In genomic region chr15:27358751-27359434, GRCh38 we compare ENCODE assay signal across 2 cellular contexts.
TF ChIP-seq lines count a peak whose summit lies in the region.

No MANE protein-coding gene starts in this region.

TF ChIP-seq in HCT116, 20 proteins besides CTCF, POLR2A, EP300 and RAD21:
- TF ChIP-seq TCF7L2 (IDR thresholded peaks at IDR 0.05; ENCODE audit: borderline replicate concordance, extremely low read depth, insufficient read depth, insufficient read length) (no peak), EGR1 (IDR thresholded peaks at IDR 0.05; ENCODE audit: low read depth) (no peak), REST (IDR thresholded peaks at IDR 0.05; ENCODE audit: low read depth) (no peak), YY1 (IDR thresholded peaks at IDR 0.05; ENCODE audit: extremely low read depth, insufficient replicate concordance, low read depth, low read length) (no peak), SRF (IDR thresholded peaks at IDR 0.05; ENCODE audit: low read depth) (no peak), JUND (IDR thresholded peaks at IDR 0.05) (no peak), ZNF274 (IDR thresholded peaks at IDR 0.05; ENCODE audit: low read depth, low read length) (no peak), MAX (IDR thresholded peaks at IDR 0.05) (no peak), CBX3 (IDR thresholded peaks at IDR 0.05; ENCODE audit: low read depth) (no peak), EZH2phosphoT487 (IDR thresholded peaks at IDR 0.05; ENCODE audit: borderline replicate concordance) (no peak), SP1 (IDR thresholded peaks at IDR 0.05; ENCODE audit: low read depth) (no peak), ZBTB33 (IDR thresholded peaks at IDR 0.05; ENCODE audit: extremely low read depth, insufficient replicate concordance, low read length) (no peak), ZFX (IDR thresholded peaks at IDR 0.05) (no peak), POLR2AphosphoS5 (IDR thresholded peaks at IDR 0.05; ENCODE audit: low read depth, low read length) (no peak)

TF ChIP-seq in K562, 482 proteins besides CTCF, POLR2A, EP300 and RAD21 (continued from another document):
- TF ChIP-seq MECOM (CRISPR knock-in tag; IDR thresholded peaks at IDR 0.05) (no peak), ZNF584 (CRISPR knock-in tag; IDR thresholded peaks at IDR 0.05; ENCODE audit: low read depth) (no peak), ZBTB7A (IDR thresholded peaks at IDR 0.05; ENCODE audit: borderline replicate concordance, control insufficient read depth, low read depth, low read length) (0 out of 2 replicates have a peak, but pooled peaks have one; percentile 20), ZNF3 (CRISPR knock-in tag; IDR thresholded peaks at IDR 0.05) (no peak), SMC3 (conservative IDR thresholded peaks at IDR 0.05; ENCODE audit: insufficient read depth, low read depth, low read length) (peak; percentile 64), EZH2 (IDR thresholded peaks at IDR 0.05; ENCODE audit: borderline replicate concordance, low read depth, low read length) (no peak), ZNF76 (CRISPR knock-in tag; IDR thresholded peaks at IDR 0.05; ENCODE audit: borderline replicate concordance) (no peak), PRDM10 (IDR thresholded peaks at IDR 0.05; ENCODE audit: partially characterized antibody) (peak; percentile 31), RB1 (IDR thresholded peaks at IDR 0.05; ENCODE audit: low read depth) (0 out of 2 replicates have a peak, but pooled peaks have one; percentile 31), ZBTB43 (CRISPR knock-in tag; IDR thresholded peaks at IDR 0.05) (no peak)
